In the genomic region with DNA sequence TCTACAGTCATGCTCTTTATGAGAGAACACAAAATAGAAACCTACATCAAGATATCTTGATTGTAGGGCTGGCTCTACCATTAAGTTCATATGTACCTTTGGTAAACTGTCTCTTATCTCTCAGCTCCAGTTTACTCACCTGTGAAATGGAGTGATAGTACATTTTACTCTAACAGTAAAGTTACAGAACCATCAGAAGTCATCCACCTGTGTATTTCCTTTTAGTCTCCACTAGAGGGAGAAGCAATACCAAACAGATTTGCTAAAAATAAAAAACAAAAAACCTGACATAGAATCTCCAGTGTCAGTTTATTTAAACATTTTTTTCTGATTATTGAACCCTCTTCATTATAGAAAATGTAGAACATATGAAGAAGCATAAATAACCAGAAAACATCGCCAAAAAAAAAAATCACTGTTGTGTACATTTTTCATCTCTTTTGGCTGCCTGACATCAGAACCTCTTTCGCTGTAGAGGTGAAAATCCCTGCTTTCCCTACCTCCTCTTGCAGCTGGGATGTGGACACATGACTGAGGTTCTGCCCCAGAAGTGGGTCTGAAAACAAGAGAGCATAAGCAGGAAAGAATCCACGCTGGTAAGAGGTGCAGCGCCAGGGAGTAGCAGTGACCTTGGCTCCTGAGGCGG, we compare ENCODE assay signal across 8 cellular contexts. TPM values are rescaled to one million over a fixed set of nuclear protein-coding genes. Genes with fewer than 3 reads are reported as not detected.
DNase-seq lines count a peak whose midpoint lies in the region; ATAC-seq and TF ChIP-seq lines count a peak whose summit lies in the region.

No MANE protein-coding gene starts in this region.

- H3K18ac ChIP-seq in mesendoderm (ENCODE audit: low read length), result peak overlapping the region; percentile 92

- H2BK120ac ChIP-seq in mesendoderm (ENCODE audit: low read depth, low read length), result peak overlapping the region; percentile 88

- DNase-seq in ELR (ENCODE audit: low read depth), result peak; percentile 7
- DNase-seq in KBM-7, result peak; percentile 12
- peak; percentile 1 for DNase-seq in astrocyte of the spinal cord (ENCODE audit: low read depth, low spot score)
- DNase-seq in mesendoderm, result no peak
- no peak for DNase-seq in ecto neural progenitor cell (ENCODE audit: low spot score)
- no peak for DNase-seq in MV-4-11 (lab: John Stamatoyannopoulos, UW)

- H2BK15ac ChIP-seq in mesendoderm (replicated peaks; ENCODE audit: low read depth), result no peak overlapping the region

- no peaks in the 10 kb centered on the region for H3K27me3 ChIP-seq in mesendoderm (ENCODE audit: insufficient read depth, low read length, poor library complexity)

- H3K79me1 ChIP-seq in mesendoderm (ENCODE audit: low read length), result no peaks in the 10 kb centered on the region

- H4K8ac ChIP-seq in mesendoderm (ENCODE audit: low read depth, low read length), result no peak overlapping the region

- peak overlapping the region; percentile 70 for H3K4ac ChIP-seq in mesendoderm (ENCODE audit: low read depth, low read length)

- no peak overlapping the region for H3K9ac ChIP-seq in mesendoderm (ENCODE audit: low read length)

- in situ Hi-C loops in KBM-7 (cut with MboI; ENCODE audit: low pct_unique_long_range_greater_than_20kb, low sequenced_read_pairs) (no loop called here), astrocyte of the spinal cord (cut with HindIII; ENCODE audit: low sequenced_read_pairs) (no loop called here)

- no peak overlapping the region for H3K27ac ChIP-seq in mesendoderm (ENCODE audit: low read depth, low read length)

- H3K4me1 ChIP-seq in mesendoderm (ENCODE audit: control insufficient read depth, low read depth, low read length), result no peaks in the 10 kb centered on the region

- no peak overlapping the region for H3K23ac ChIP-seq in mesendoderm (ENCODE audit: low read length)

- TF ChIP-seq CTCF in astrocyte of the spinal cord (IDR thresholded peaks at IDR 0.05; ENCODE audit: low read depth, low read length), result peak; percentile 62

- H2BK5ac ChIP-seq in mesendoderm (ENCODE audit: low read length), result no peak overlapping the region

- H3K4me3 ChIP-seq in astrocyte of the spinal cord (ENCODE audit: low read depth, low read length), result no peak overlapping the region
- H3K4me3 ChIP-seq in mesendoderm (ENCODE audit: low read length), result no peak overlapping the region

- no peak overlapping the region for H4K5ac ChIP-seq in mesendoderm (ENCODE audit: low read length)

- WGBS in mesendoderm (ENCODE audit: extremely low coverage, insufficient coverage, low lambda C conversion rate), result no CpG with 5 or more reads among the region's 5 CpGs

- H3K79me2 ChIP-seq in mesendoderm (ENCODE audit: control insufficient read depth, insufficient read depth, low read length), result no peaks in the 10 kb centered on the region

- no peak overlapping the region for H2AK5ac ChIP-seq in mesendoderm (ENCODE audit: low read length)

- H3K4me2 ChIP-seq in mesendoderm (ENCODE audit: low read length), result no peak overlapping the region

- no peak for ATAC-seq in HG02759 (IDR thresholded peaks at IDR 0.05; ENCODE audit: unreplicated experiment)
- ATAC-seq in HG02678 (IDR thresholded peaks at IDR 0.05; ENCODE audit: unreplicated experiment), result no peak

- H3K36me3 ChIP-seq in mesendoderm (ENCODE audit: control insufficient read depth, insufficient read depth, low read length), result no peaks in the 10 kb centered on the region

- no peak overlapping the region for H3K56ac ChIP-seq in mesendoderm (ENCODE audit: low read length)

RNA-seq across cellular contexts. Expression of gene WDR72, which starts 48.7 kb away (rescaled TPM):
- polyA plus RNA-seq in mesendoderm (2013, experiment 1 of 2), result 1.4 TPM
- polyA plus RNA-seq in mesendoderm (2013, experiment 2 of 2), result 1.5 TPM

Comparison
In these comparisons a context has a peak if more than half of its experiments do, and no peak if none do; other contexts are left out.
1. DNase-seq: peak in ELR (single experiment), KBM-7 (single experiment) and astrocyte of the spinal cord (single experiment); none in mesendoderm (single experiment), ecto neural progenitor cell (single experiment) and MV-4-11 (single experiment).